Comparison of ENCODE assay signal across 1 cellular context in genomic region chr16:31074814-31075183, GRCh38.
TF ChIP-seq lines count a peak whose summit lies in the region.

No MANE protein-coding gene starts in this region.

TF ChIP-seq in HepG2, 621 proteins besides CTCF, POLR2A, EP300 and RAD21:
- TF ChIP-seq ZNF136 (CRISPR knock-in tag; IDR thresholded peaks at IDR 0.05; ENCODE audit: low read depth): no peak
- TF ChIP-seq SIN3A (IDR thresholded peaks at IDR 0.05; ENCODE audit: borderline replicate concordance, low read depth, low read length): no peak
- 0 out of 2 replicates have a peak, but pooled peaks have one; percentile 2 for TF ChIP-seq ZNF747 (CRISPR knock-in tag; IDR thresholded peaks at IDR 0.05; ENCODE audit: borderline replicate concordance)
- no peak for TF ChIP-seq PLRG1 (conservative IDR thresholded peaks at IDR 0.05)
- no peak for TF ChIP-seq KAT7 (CRISPR knock-in tag; IDR thresholded peaks at IDR 0.05; ENCODE audit: borderline replicate concordance)
- 0 out of 2 replicates have a peak, but pooled peaks have one; percentile 10 for TF ChIP-seq KLF13 (CRISPR knock-in tag; IDR thresholded peaks at IDR 0.05)
- TF ChIP-seq ZNF766 (CRISPR knock-in tag; IDR thresholded peaks at IDR 0.05; ENCODE audit: borderline replicate concordance): no peak
- TF ChIP-seq MXD3 (CRISPR knock-in tag; IDR thresholded peaks at IDR 0.05): no peak
- 0 out of 2 replicates have a peak, but pooled peaks have one; percentile 65 for TF ChIP-seq ZFP82 (CRISPR knock-in tag; IDR thresholded peaks at IDR 0.05; ENCODE audit: borderline replicate concordance)
- TF ChIP-seq SMAD9 (CRISPR knock-in tag; IDR thresholded peaks at IDR 0.05): 0 out of 2 replicates have a peak, but pooled peaks have one; percentile 8
- TF ChIP-seq ZNF503 (CRISPR knock-in tag; IDR thresholded peaks at IDR 0.05): 0 out of 2 replicates have a peak, but pooled peaks have one; percentile 1
- peak; percentile 10; the same call in 1 of the 2 replicates for TF ChIP-seq ZNF138 (CRISPR knock-in tag; IDR thresholded peaks at IDR 0.05; ENCODE audit: low read depth)
- no peak for TF ChIP-seq MLX (CRISPR knock-in tag; IDR thresholded peaks at IDR 0.05)
- TF ChIP-seq ZNF24 (IDR thresholded peaks at IDR 0.05): no peak
- no peak for TF ChIP-seq FOXJ3 (CRISPR knock-in tag; IDR thresholded peaks at IDR 0.05; ENCODE audit: borderline replicate concordance)
- TF ChIP-seq ZNF546 (CRISPR knock-in tag; conservative IDR thresholded peaks at IDR 0.05): no peak
- TF ChIP-seq PBX2 (CRISPR knock-in tag; IDR thresholded peaks at IDR 0.05): no peak
- TF ChIP-seq THAP9 (CRISPR knock-in tag; IDR thresholded peaks at IDR 0.05; ENCODE audit: borderline replicate concordance): no peak
